ENCODE assay signal across 2 cellular contexts in genomic region chr6:168007592-168008338, GRCh38.
TF ChIP-seq lines count a peak whose summit lies in the region.

No MANE protein-coding gene starts in this region.

TF ChIP-seq in HEK293, 187 proteins besides CTCF, POLR2A, EP300 and RAD21 (continues in another document):
- TF ChIP-seq ZNF292 (tag by site-specific recombination; IDR thresholded peaks at IDR 0.05; ENCODE audit: borderline replicate concordance, low read depth): no peak
- no peak for TF ChIP-seq ZNF76 (tag by site-specific recombination; IDR thresholded peaks at IDR 0.05; ENCODE audit: borderline replicate concordance, low read depth)
- peak; percentile 85 for TF ChIP-seq WT1 (tag by site-specific recombination; IDR thresholded peaks at IDR 0.05)
- TF ChIP-seq ZNF416 (tag by site-specific recombination; IDR thresholded peaks at IDR 0.05): no peak
- TF ChIP-seq ZNF513 (tag by site-specific recombination; IDR thresholded peaks at IDR 0.05): no peak
- no peak for TF ChIP-seq ZNF792 (tag by site-specific recombination; IDR thresholded peaks at IDR 0.05)
- no peak for TF ChIP-seq ZNF146 (tag by site-specific recombination; IDR thresholded peaks at IDR 0.05)
- TF ChIP-seq ZNF2 (tag by site-specific recombination; IDR thresholded peaks at IDR 0.05): no peak
- TF ChIP-seq EGR2 (tag by site-specific recombination; IDR thresholded peaks at IDR 0.05; ENCODE audit: low read depth): no peak
- TF ChIP-seq, protein P1, sequence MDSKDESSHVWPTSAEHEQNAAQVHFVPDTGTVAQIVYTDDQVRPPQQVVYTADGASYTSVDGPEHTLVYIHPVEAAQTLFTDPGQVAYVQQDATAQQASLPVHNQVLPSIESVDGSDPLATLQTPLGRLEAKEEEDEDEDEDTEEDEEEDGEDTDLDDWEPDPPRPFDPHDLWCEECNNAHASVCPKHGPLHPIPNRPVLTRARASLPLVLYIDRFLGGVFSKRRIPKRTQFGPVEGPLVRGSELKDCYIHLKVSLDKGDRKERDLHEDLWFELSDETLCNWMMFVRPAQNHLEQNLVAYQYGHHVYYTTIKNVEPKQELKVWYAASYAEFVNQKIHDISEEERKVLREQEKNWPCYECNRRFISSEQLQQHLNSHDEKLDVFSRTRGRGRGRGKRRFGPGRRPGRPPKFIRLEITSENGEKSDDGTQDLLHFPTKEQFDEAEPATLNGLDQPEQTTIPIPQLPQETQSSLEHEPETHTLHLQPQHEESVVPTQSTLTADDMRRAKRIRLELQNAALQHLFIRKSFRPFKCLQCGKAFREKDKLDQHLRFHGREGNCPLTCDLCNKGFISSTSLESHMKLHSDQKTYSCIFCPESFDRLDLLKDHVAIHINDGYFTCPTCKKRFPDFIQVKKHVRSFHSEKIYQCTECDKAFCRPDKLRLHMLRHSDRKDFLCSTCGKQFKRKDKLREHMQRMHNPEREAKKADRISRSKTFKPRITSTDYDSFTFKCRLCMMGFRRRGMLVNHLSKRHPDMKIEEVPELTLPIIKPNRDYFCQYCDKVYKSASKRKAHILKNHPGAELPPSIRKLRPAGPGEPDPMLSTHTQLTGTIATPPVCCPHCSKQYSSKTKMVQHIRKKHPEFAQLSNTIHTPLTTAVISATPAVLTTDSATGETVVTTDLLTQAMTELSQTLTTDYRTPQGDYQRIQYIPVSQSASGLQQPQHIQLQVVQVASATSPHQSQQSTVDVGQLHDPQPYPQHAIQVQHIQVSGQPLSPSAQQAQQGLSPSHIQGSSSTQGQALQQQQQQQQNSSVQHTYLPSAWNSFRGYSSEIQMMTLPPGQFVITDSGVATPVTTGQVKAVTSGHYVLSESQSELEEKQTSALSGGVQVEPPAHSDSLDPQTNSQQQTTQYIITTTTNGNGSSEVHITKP (tag by site-specific recombination; IDR thresholded peaks at IDR 0.05): peak; percentile 66
- TF ChIP-seq ZNF560 (tag by site-specific recombination; IDR thresholded peaks at IDR 0.05; ENCODE audit: borderline replicate concordance): no peak
- no peak for TF ChIP-seq ZNF558 (tag by site-specific recombination; IDR thresholded peaks at IDR 0.05)
- no peak for TF ChIP-seq GLI2 (tag by site-specific recombination; IDR thresholded peaks at IDR 0.05; ENCODE audit: borderline replicate concordance, low read depth)
- no peak for TF ChIP-seq ZNF112 (tag by site-specific recombination; IDR thresholded peaks at IDR 0.05)
- no peak for TF ChIP-seq ZNF138 (tag by site-specific recombination; IDR thresholded peaks at IDR 0.05; ENCODE audit: borderline replicate concordance)
- TF ChIP-seq ZSCAN30 (tag by site-specific recombination; IDR thresholded peaks at IDR 0.05): no peak
- TF ChIP-seq, protein P2, sequence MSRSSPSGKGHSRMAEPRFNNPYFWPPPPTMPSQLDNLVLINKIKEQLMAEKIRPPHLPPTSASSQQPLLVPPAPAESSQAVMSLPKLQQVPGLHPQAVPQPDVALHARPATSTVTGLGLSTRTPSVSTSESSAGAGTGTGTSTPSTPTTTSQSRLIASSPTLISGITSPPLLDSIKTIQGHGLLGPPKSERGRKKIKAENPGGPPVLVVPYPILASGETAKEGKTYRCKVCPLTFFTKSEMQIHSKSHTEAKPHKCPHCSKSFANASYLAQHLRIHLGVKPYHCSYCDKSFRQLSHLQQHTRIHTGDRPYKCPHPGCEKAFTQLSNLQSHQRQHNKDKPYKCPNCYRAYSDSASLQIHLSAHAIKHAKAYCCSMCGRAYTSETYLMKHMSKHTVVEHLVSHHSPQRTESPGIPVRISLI (tag by site-specific recombination; IDR thresholded peaks at IDR 0.05): no peak
- peak; percentile 71; the same call in 1 of the 2 replicates for TF ChIP-seq SP7 (tag by site-specific recombination; IDR thresholded peaks at IDR 0.05)
- TF ChIP-seq, protein P3, sequence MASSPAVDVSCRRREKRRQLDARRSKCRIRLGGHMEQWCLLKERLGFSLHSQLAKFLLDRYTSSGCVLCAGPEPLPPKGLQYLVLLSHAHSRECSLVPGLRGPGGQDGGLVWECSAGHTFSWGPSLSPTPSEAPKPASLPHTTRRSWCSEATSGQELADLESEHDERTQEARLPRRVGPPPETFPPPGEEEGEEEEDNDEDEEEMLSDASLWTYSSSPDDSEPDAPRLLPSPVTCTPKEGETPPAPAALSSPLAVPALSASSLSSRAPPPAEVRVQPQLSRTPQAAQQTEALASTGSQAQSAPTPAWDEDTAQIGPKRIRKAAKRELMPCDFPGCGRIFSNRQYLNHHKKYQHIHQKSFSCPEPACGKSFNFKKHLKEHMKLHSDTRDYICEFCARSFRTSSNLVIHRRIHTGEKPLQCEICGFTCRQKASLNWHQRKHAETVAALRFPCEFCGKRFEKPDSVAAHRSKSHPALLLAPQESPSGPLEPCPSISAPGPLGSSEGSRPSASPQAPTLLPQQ (tag by site-specific recombination; IDR thresholded peaks at IDR 0.05): peak; percentile 98
- TF ChIP-seq ZNF175 (tag by site-specific recombination; IDR thresholded peaks at IDR 0.05): no peak
- TF ChIP-seq ZNF302 (tag by site-specific recombination; IDR thresholded peaks at IDR 0.05; ENCODE audit: low read depth): no peak
- no peak for TF ChIP-seq PRDM1 (tag by site-specific recombination; IDR thresholded peaks at IDR 0.05)
- TF ChIP-seq, protein P4, sequence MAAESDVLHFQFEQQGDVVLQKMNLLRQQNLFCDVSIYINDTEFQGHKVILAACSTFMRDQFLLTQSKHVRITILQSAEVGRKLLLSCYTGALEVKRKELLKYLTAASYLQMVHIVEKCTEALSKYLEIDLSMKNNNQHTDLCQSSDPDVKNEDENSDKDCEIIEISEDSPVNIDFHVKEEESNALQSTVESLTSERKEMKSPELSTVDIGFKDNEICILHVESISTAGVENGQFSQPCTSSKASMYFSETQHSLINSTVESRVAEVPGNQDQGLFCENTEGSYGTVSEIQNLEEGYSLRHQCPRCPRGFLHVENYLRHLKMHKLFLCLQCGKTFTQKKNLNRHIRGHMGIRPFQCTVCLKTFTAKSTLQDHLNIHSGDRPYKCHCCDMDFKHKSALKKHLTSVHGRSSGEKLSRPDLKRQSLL (tag by site-specific recombination; IDR thresholded peaks at IDR 0.05): no peak
- TF ChIP-seq ZNF169 (tag by site-specific recombination; IDR thresholded peaks at IDR 0.05): no peak
- no peak for TF ChIP-seq GLIS1 (tag by site-specific recombination; IDR thresholded peaks at IDR 0.05)

TF ChIP-seq in SK-N-SH, 30 proteins besides CTCF, POLR2A, EP300 and RAD21:
- no peak for TF ChIP-seq ELF1 (IDR thresholded peaks at IDR 0.05)
- TF ChIP-seq TCF12 (IDR thresholded peaks at IDR 0.05): peak; percentile 32; the same call in 1 of the 2 replicates
- TF ChIP-seq MAX (IDR thresholded peaks at IDR 0.05; ENCODE audit: low read depth): no peak
- peak; percentile 23; the same call in 1 of the 2 replicates for TF ChIP-seq TEAD4 (IDR thresholded peaks at IDR 0.05; ENCODE audit: borderline replicate concordance, insufficient read depth)
- TF ChIP-seq IRF3 (IDR thresholded peaks at IDR 0.05; ENCODE audit: low read depth, low read length): no peak
- 0 out of 2 replicates have a peak, but pooled peaks have one; percentile 5 for TF ChIP-seq FOSL2 (IDR thresholded peaks at IDR 0.05; ENCODE audit: borderline replicate concordance, low read depth)
- peak; percentile 29; the same call in 1 of the 2 replicates for TF ChIP-seq NFIC (IDR thresholded peaks at IDR 0.05; ENCODE audit: borderline replicate concordance)
